ENCODE assay signal across 8 cellular contexts in the genomic region with DNA sequence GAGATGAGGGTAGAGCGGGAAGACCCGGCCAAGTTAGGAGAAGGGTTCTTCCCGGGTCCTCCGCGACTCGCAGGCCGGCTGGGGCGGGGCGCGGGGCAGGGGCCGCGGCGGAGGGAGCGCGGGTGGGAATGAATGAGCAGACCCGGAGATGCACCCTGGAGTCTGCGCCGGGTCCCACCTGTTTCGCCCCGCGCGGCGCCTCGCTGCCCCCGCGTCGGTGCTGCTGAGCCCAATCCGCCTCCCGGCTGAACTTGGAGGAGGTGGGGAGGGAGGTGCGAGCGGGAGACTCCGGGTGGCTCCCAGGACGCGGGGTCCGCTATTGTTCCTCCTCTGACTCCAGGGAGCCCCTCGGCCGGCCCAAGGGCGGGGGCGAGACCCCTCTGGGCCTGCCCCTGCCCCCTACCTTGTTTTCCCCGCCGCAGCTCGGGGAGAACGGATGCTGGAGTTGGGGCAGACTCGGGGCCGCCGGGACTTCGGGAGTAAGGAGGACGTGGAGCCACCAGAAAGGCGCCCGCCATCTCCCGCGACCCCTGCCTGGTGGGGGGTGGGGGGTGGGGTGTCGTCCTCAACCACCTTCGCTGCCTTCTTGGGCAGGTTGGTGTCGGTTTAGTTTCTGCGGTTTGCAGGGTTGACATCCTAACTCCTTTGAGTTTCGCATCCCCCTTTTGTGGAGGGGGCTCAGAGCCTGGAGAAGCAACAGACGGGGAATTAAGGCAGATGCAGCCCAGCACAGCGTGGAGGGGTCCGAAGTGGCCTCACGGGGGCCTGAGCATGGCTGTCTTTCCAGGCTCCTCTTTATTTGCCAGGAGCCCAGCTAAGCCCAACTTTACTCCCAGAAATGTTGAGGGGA. TPM values are rescaled to one million over a fixed set of nuclear protein-coding genes. Genes with fewer than 3 reads are reported as not detected.
DNase-seq lines count a peak whose midpoint lies in the region; ATAC-seq and TF ChIP-seq lines count a peak whose summit lies in the region.

No MANE protein-coding gene starts in this region.

- H3K4me3 ChIP-seq in CD4-positive, CD25-positive, alpha-beta regulatory T cell (ENCODE audit: low read depth, low read length) = no peak overlapping the region
- H3K4me3 ChIP-seq in gastroesophageal sphincter (peak overlapping the region; percentile 87 to 96), parathyroid adenoma (ENCODE audit: low read depth, low read length) (peak overlapping the region; percentile 88)

- 0% methylated on average over 5 of the region's 61 CpGs; no CpG with 5 or more reads in 1 of the 2 donors for WGBS in gastroesophageal sphincter (ENCODE audit: low coverage in 1 of 2), 2 donors

- H3K4me3 Mint-ChIP-seq in CD4-positive, CD25-positive, alpha-beta regulatory T cell = peak overlapping the region; percentile 4 to 83 (median 46)

- peaks cover 70% of the 10 kb centered on the region for H3K27me3 Mint-ChIP-seq in CD4-positive, CD25-positive, alpha-beta regulatory T cell

- H3K27ac ChIP-seq in CD4-positive, CD25-positive, alpha-beta regulatory T cell (ENCODE audit: insufficient read depth, low read length, poor library complexity, severe bottlenecking) = no peak overlapping the region
- peak overlapping the region; percentile 90 to 97 (median 96) for H3K27ac ChIP-seq in gastroesophageal sphincter
- peak overlapping the region; percentile 45 for H3K27ac ChIP-seq in parathyroid adenoma

- H3K9me3 ChIP-seq in CD4-positive, CD25-positive, alpha-beta regulatory T cell (ENCODE audit: control insufficient read depth in 2 of 2, low read length in 2 of 2) = no peaks in the 10 kb centered on the region
- H3K9me3 ChIP-seq in gastroesophageal sphincter (no peaks in the 10 kb centered on the region), parathyroid adenoma (ENCODE audit: control insufficient read depth, low read length) (no peaks in the 10 kb centered on the region)

- no peak for TF ChIP-seq CTCF in gastroesophageal sphincter (IDR thresholded peaks at IDR 0.05)
- TF ChIP-seq CTCF in parathyroid adenoma (IDR thresholded peaks at IDR 0.05) = no peak

- peak overlapping the region; percentile 82 for H3K4me2 ChIP-seq in parathyroid adenoma (ENCODE audit: low read length)

- no peak for TF ChIP-seq POLR2A in gastroesophageal sphincter (IDR thresholded peaks at IDR 0.05)

- ATAC-seq in CD4-positive, CD25-positive, alpha-beta regulatory T cell (ENCODE audit: low read depth in 2 of 2) = no peak
- ATAC-seq in HG02852 (IDR thresholded peaks at IDR 0.05; ENCODE audit: unreplicated experiment) = peak; percentile 17
- ATAC-seq in gastroesophageal sphincter = peak; percentile 14
- no peak for ATAC-seq in HG03457 (IDR thresholded peaks at IDR 0.05; ENCODE audit: unreplicated experiment)
- ATAC-seq in HG02973 (IDR thresholded peaks at IDR 0.05; ENCODE audit: unreplicated experiment) = no peak

- no peaks in the 10 kb centered on the region for H3K36me3 Mint-ChIP-seq in CD4-positive, CD25-positive, alpha-beta regulatory T cell

- H3K4me1 ChIP-seq in CD4-positive, CD25-positive, alpha-beta regulatory T cell (ENCODE audit: control insufficient read depth, insufficient read depth, low read length, poor library complexity, severe bottlenecking) = peaks cover 13% of the 10 kb centered on the region
- H3K4me1 ChIP-seq in gastroesophageal sphincter = peaks cover 0 to 34% (median 10%) of the 10 kb centered on the region in 3 donors
- H3K4me1 ChIP-seq in parathyroid adenoma = peaks cover 4% of the 10 kb centered on the region

- peaks cover 0 to 4% (median 0%) of the 10 kb centered on the region in 7 donors for H3K9me3 Mint-ChIP-seq in CD4-positive, CD25-positive, alpha-beta regulatory T cell

- DNase-seq in CD4-positive, CD25-positive, alpha-beta regulatory T cell = no peak
- DNase-seq in activated T-cell treated with anti-CD3 and anti-CD28 coated beads, Interleukin-2, amount 50 U/mL, for 48 hours = peak; percentile 28 to 36
- no peak for DNase-seq in NK-92 (lab: John Stamatoyannopoulos, UW; ENCODE audit: unreplicated experiment)

- no peak overlapping the region for H3K27ac Mint-ChIP-seq in CD4-positive, CD25-positive, alpha-beta regulatory T cell

- no peak for TF ChIP-seq EP300 in gastroesophageal sphincter (IDR thresholded peaks at IDR 0.05)

- H2AFZ ChIP-seq in parathyroid adenoma = peak overlapping the region; percentile 93

- H3K9ac ChIP-seq in parathyroid adenoma = no peak overlapping the region

- no peaks in the 10 kb centered on the region for H3K36me3 ChIP-seq in CD4-positive, CD25-positive, alpha-beta regulatory T cell (ENCODE audit: control insufficient read depth, insufficient read depth, low read length)
- H3K36me3 ChIP-seq in gastroesophageal sphincter (no peaks in the 10 kb centered on the region), parathyroid adenoma (ENCODE audit: control insufficient read depth, insufficient read depth, low read length) (no peaks in the 10 kb centered on the region)

- peaks cover 32% of the 10 kb centered on the region for H3K27me3 ChIP-seq in CD4-positive, CD25-positive, alpha-beta regulatory T cell (ENCODE audit: control insufficient read depth, insufficient read depth, low read length)
- no peaks in the 10 kb centered on the region for H3K27me3 ChIP-seq in gastroesophageal sphincter
- no peaks in the 10 kb centered on the region for H3K27me3 ChIP-seq in parathyroid adenoma (ENCODE audit: control insufficient read depth, insufficient read depth, low read length)

- H3K4me1 Mint-ChIP-seq in CD4-positive, CD25-positive, alpha-beta regulatory T cell = peaks cover 9 to 24% (median 16%) of the 10 kb centered on the region in 4 donors

- H3K79me2 ChIP-seq in parathyroid adenoma = no peaks in the 10 kb centered on the region

RNA-seq across cellular contexts. Expression of a gene that starts 0.8 kb away (rescaled TPM):
- 0.12 TPM for total RNA-seq in CD4-positive, CD25-positive, alpha-beta regulatory T cell
- not detected for polyA plus RNA-seq in CD4-positive, CD25-positive, alpha-beta regulatory T cell
- total RNA-seq in gastroesophageal sphincter = 100 to 1,000 TPM in 1 of 4 donors, 10 to 100 TPM in 3; 45.8 to 143 (median 80.5) TPM

Comparison
In these comparisons a context has a peak if more than half of its experiments do, and no peak if none do; other contexts are left out.
1. ATAC-seq: peak in HG02852 (single experiment) and gastroesophageal sphincter (single experiment); none in CD4-positive, CD25-positive, alpha-beta regulatory T cell (0 of 2), HG03457 (single experiment) and HG02973 (single experiment).
2. DNase-seq: peak in activated T-cell treated with anti-CD3 and anti-CD28 coated beads, Interleukin-2, amount 50 U/mL, for 48 hours (2 of 2); none in CD4-positive, CD25-positive, alpha-beta regulatory T cell (0 of 3) and NK-92 (single experiment).
3. RNA of a gene that starts 0.8 kb away (total RNA-seq): 45.8 to 143 TPM in gastroesophageal sphincter; 0.12 TPM in CD4-positive, CD25-positive, alpha-beta regulatory T cell (single experiment); every median in the first group is over 10 times any median in the second.